8 cellular contexts compared by ENCODE assay signal in the genomic region with DNA sequence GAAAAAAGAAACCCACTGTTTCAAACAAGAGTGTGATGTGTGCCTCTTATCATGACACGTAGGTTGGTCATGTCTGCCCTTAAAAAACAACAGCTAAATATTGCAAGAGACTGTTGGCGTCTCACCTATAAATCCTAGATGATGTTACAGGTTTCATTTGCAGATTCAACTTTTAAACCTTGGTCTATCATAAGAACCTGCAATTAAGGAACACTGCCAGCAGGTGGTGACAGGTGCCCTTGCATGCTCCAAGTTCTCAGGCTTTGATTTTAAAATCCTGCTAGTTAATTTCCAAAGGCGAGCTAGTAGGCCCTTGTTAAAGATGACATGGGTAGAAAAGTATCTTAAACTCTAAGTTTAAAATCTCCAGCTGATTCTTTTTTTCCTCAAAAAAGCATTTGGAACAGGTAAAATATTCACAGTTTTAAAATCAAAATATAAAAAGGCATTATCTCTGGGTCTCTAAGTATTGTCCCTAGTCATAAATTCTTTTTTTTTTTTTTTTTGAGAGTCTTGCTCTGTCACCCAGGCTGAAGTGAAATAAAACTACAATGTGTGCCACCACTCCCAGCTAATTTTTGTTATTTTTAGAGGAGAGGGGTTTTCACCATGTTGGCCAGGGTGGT. TPM values are rescaled to one million over a fixed set of nuclear protein-coding genes. Genes with fewer than 3 reads are reported as not detected.
DNase-seq lines count a peak whose midpoint lies in the region; ATAC-seq and TF ChIP-seq lines count a peak whose summit lies in the region.

No MANE protein-coding gene starts in this region.

- peak; percentile 87 for TF ChIP-seq CTCF in Panc1 (IDR thresholded peaks at IDR 0.05)

- peaks cover 0 to 3% (median 1%) of the 10 kb centered on the region in 3 donors for H3K36me3 Mint-ChIP-seq in CD8-positive, alpha-beta memory T cell
- no peaks in the 10 kb centered on the region for H3K36me3 Mint-ChIP-seq in activated T-helper 1 cell treated with anti-CD3 and anti-CD28 coated beads, Interleukin-12 subunit alpha, Interleukin-12 subunit beta, Interleukin-2, Interleukin-4 antibody, amounts not matched to agents 30 ng/mL and 10 ng/mL and 1 ng/mL, durations not matched to agents 14 hours and 24 hours and 36 hours (ENCODE audit: low read depth)

- no peaks in the 10 kb centered on the region for H3K27me3 Mint-ChIP-seq in CD8-positive, alpha-beta memory T cell
- no peaks in the 10 kb centered on the region for H3K27me3 Mint-ChIP-seq in activated T-helper 1 cell treated with anti-CD3 and anti-CD28 coated beads, Interleukin-12 subunit alpha, Interleukin-12 subunit beta, Interleukin-2, Interleukin-4 antibody, amounts not matched to agents 30 ng/mL and 10 ng/mL and 1 ng/mL, durations not matched to agents 14 hours and 24 hours and 36 hours (ENCODE audit: insufficient read depth)

- peaks cover 21 to 54% (median 34%) of the 10 kb centered on the region in 3 donors for H3K4me1 Mint-ChIP-seq in CD8-positive, alpha-beta memory T cell
- H3K4me1 Mint-ChIP-seq in activated T-helper 1 cell treated with anti-CD3 and anti-CD28 coated beads, Interleukin-12 subunit alpha, Interleukin-12 subunit beta, Interleukin-2, Interleukin-4 antibody, amounts not matched to agents 30 ng/mL and 10 ng/mL and 1 ng/mL, durations not matched to agents 14 hours and 24 hours and 36 hours (ENCODE audit: low read depth): peaks cover 37% of the 10 kb centered on the region

- CTCF ChIA-PET in CD8-positive, alpha-beta memory T cell (lab: Charles Lee): interaction anchor here (0.6 to 7.5 kb wide), 36 partner anchors 9 to 645 kb away, joined by 3 to 111 read pairs (median 4); partner anchors contain the start of gene CENPS
- CTCF ChIA-PET in Panc1 (lab: Charles Lee): interaction anchor here (0.6 to 2.3 kb wide), 8 partner anchors 25 to 203 kb away, joined by 3 to 17 read pairs (median 4); no protein-coding TSS in a partner anchor

- H3K4me3 ChIP-seq in CD8-positive, alpha-beta memory T cell (ENCODE audit: low read length): no peak overlapping the region
- no peak overlapping the region for H3K4me3 ChIP-seq in Panc1 (ENCODE audit: low read depth in 2 of 2, low read length in 2 of 2)

- POLR2A ChIA-PET in CD8-positive, alpha-beta memory T cell (lab: Charles Lee): interaction anchor here (0.7 to 1.1 kb wide), 2 partner anchors 79 to 82 kb away, joined by 7 to 10 read pairs; no protein-coding TSS in a partner anchor
- POLR2A ChIA-PET in Panc1 (lab: Charles Lee): interaction anchor here (0.6 kb wide), 3 partner anchors 10 to 580 kb away, joined by 3 to 9 read pairs (median 3); no protein-coding TSS in a partner anchor

- no TSS peak for BruUV-seq in Panc1 (replicated peaks; lab: Mats Ljungman, UMichigan)

- no peaks in the 10 kb centered on the region for H3K9me3 Mint-ChIP-seq in CD8-positive, alpha-beta memory T cell
- H3K9me3 Mint-ChIP-seq in activated T-helper 1 cell treated with anti-CD3 and anti-CD28 coated beads, Interleukin-12 subunit alpha, Interleukin-12 subunit beta, Interleukin-2, Interleukin-4 antibody, amounts not matched to agents 30 ng/mL and 10 ng/mL and 1 ng/mL, durations not matched to agents 14 hours and 24 hours and 36 hours: no peaks in the 10 kb centered on the region

- ATAC-seq in Panc1 (peak; percentile 72; the same call in 1 of the 2 replicates), GM19467 (IDR thresholded peaks at IDR 0.05; ENCODE audit: unreplicated experiment) (no peak), HG02885 (IDR thresholded peaks at IDR 0.05; ENCODE audit: poor library complexity, unreplicated experiment) (no peak)

- in situ Hi-C loops in Panc1 (cut with HindIII; ENCODE audit: low pct_unique_long_range_greater_than_20kb, low sequenced_read_pairs): no loop called here

- H3K4me3 Mint-ChIP-seq in CD8-positive, alpha-beta memory T cell: peak overlapping the region in 1 of 7 donors; percentile 49
- H3K4me3 Mint-ChIP-seq in activated T-helper 1 cell treated with anti-CD3 and anti-CD28 coated beads, Interleukin-12 subunit alpha, Interleukin-12 subunit beta, Interleukin-2, Interleukin-4 antibody, amounts not matched to agents 30 ng/mL and 10 ng/mL and 1 ng/mL, durations not matched to agents 14 hours and 24 hours and 36 hours: no peak overlapping the region

- no peaks in the 10 kb centered on the region for H3K27me3 ChIP-seq in CD8-positive, alpha-beta memory T cell (ENCODE audit: insufficient read depth, low read length, poor library complexity, severe bottlenecking)
- no peaks in the 10 kb centered on the region for H3K27me3 ChIP-seq in Panc1 (ENCODE audit: control insufficient read depth, insufficient read depth, low read length)

- intact Hi-C loops in Panc1 (cut with micrococcal nuclease; ENCODE audit: unreplicated experiment): loop anchor here (1.0 kb wide), 1 partner anchor 83 kb away; no protein-coding TSS in a partner anchor
- intact Hi-C loops in activated T-helper 1 cell treated with anti-CD3 and anti-CD28 coated beads, Interleukin-12 subunit alpha, Interleukin-12 subunit beta, Interleukin-2, Interleukin-4 antibody, amounts not matched to agents 30 ng/mL and 10 ng/mL and 1 ng/mL, durations not matched to agents 14 hours and 24 hours and 36 hours (cut with micrococcal nuclease): loop anchor here (1.0 to 2.0 kb wide), 3 partner anchors 39 to 158 kb away; partner anchors contain the start of genes CLSTN1, LZIC and NMNAT1

- H3K27ac ChIP-seq in CD8-positive, alpha-beta memory T cell (ENCODE audit: low read depth, low read length): no peak overlapping the region
- no peak overlapping the region for H3K27ac ChIP-seq in Panc1 (ENCODE audit: low read length)

- H3K4me1 ChIP-seq in CD8-positive, alpha-beta memory T cell (ENCODE audit: insufficient read depth, low read length): peaks cover 22% of the 10 kb centered on the region
- no peaks in the 10 kb centered on the region for H3K4me1 ChIP-seq in Panc1 (ENCODE audit: control insufficient read depth, insufficient read depth, low read length)

- peak; percentile 40 to 74 (median 63) for DNase-seq in CD8-positive, alpha-beta memory T cell
- DNase-seq in HS-27A (ENCODE audit: low read depth): peak; percentile 33
- DNase-seq in Panc1 (ENCODE audit: low read depth, low spot score): peak; percentile 55
- DNase-seq in activated T-helper 1 cell treated with anti-CD3 and anti-CD28 coated beads, Interleukin-12 subunit alpha, Interleukin-12 subunit beta, Interleukin-2, Interleukin-4 antibody, amounts not matched to agents 30 ng/mL and 10 ng/mL and 1 ng/mL, durations not matched to agents 14 hours and 24 hours and 36 hours (ENCODE audit: low spot score): peak; percentile 50
- peak; percentile 64 for DNase-seq in germinal center (ENCODE audit: low spot score)
- DNase-seq in stimulated activated CD4-positive, alpha-beta T cell treated with anti-CD3 and anti-CD28 coated beads, Interleukin-15, amount 100 ng/mL, for 48 hours (ENCODE audit: low read depth in 2 of 2): peak; percentile 40 to 54

- peak overlapping the region in 3 of 8 donors; percentile 40 to 66 (median 63) for H3K27ac Mint-ChIP-seq in CD8-positive, alpha-beta memory T cell
- no peak overlapping the region for H3K27ac Mint-ChIP-seq in activated T-helper 1 cell treated with anti-CD3 and anti-CD28 coated beads, Interleukin-12 subunit alpha, Interleukin-12 subunit beta, Interleukin-2, Interleukin-4 antibody, amounts not matched to agents 30 ng/mL and 10 ng/mL and 1 ng/mL, durations not matched to agents 14 hours and 24 hours and 36 hours

- no peaks in the 10 kb centered on the region for H3K9me3 ChIP-seq in CD8-positive, alpha-beta memory T cell (ENCODE audit: low read length)
- no peaks in the 10 kb centered on the region for H3K9me3 ChIP-seq in Panc1 (ENCODE audit: control insufficient read depth, insufficient read depth, low read depth, low read length)

- H3K36me3 ChIP-seq in CD8-positive, alpha-beta memory T cell (ENCODE audit: insufficient read depth, low read length): no peaks in the 10 kb centered on the region
- H3K36me3 ChIP-seq in Panc1 (ENCODE audit: control insufficient read depth, insufficient read depth, low read length): no peaks in the 10 kb centered on the region

RNA-seq across cellular contexts. Expression of gene CLSTN1, which starts 39.1 kb away (rescaled TPM):
- total RNA-seq in CD8-positive, alpha-beta memory T cell: 10 to 100 TPM; 38.4 to 40.8 TPM
- 48.2 TPM for polyA plus RNA-seq in CD8-positive, alpha-beta memory T cell
- 143 TPM for total RNA-seq in Panc1 (2021; ENCODE audit: unreplicated experiment)
- 184 TPM for polyA plus RNA-seq in Panc1 (2012; ENCODE audit: insufficient read length)
- 48.0 and 48.6 TPM in 2 replicates for total RNA-seq in activated T-helper 1 cell treated with anti-CD3 and anti-CD28 coated beads, Interleukin-12 subunit alpha, Interleukin-12 subunit beta, Interleukin-2, Interleukin-4 antibody, amounts not matched to agents 30 ng/mL and 10 ng/mL and 1 ng/mL, durations not matched to agents 14 hours and 24 hours and 36 hours
